In the genomic region with DNA sequence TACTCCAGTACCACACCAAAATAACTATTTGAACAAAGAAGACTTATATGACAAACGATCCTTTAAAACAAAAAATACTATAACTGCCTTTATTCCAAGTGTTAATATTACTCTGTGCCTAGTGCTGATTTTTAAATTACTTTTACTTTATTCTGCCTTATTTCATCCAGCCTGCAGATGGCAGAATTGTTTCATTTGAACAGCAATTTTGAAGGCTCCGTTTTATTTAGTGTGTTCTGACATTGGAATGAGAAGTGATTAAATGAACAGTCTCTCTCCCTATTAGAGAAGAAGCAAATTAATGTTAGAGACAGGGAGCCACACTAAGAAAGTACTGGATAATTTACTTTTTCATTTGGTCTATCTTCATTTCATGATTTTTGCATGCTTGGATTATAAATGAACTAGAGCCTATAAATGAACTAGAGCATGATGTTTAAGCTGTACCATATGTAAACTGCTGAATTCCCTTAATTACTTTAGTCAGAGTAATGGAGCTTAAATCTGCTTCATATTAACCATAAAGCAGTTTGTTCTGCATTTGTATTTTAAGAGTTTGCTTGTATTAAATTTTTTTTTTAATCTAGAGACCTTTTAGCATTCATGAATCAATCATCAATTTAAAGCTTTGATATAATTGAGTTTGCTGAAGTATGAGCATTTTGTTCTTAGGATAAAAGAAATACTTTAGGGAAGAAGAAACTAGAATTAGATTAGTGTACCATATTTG, we compare ENCODE assay signal across 8 cellular contexts. TPM values are rescaled to one million over a fixed set of nuclear protein-coding genes. Genes with fewer than 3 reads are reported as not detected.
A peak's percentile ranks its signal among the peaks of the same experiment; 100 is the strongest.
DNase-seq lines count a peak whose midpoint lies in the region; ATAC-seq and TF ChIP-seq lines count a peak whose summit lies in the region.

No MANE protein-coding gene starts in this region.

- peaks cover 24% of the 10 kb centered on the region for H4K20me1 ChIP-seq in OCI-LY7 (ENCODE audit: insufficient read depth, low read length)

- no peaks in the 10 kb centered on the region for H3K4me1 ChIP-seq in OCI-LY7 (ENCODE audit: insufficient read depth, low read length, poor library complexity, severe bottlenecking)

- peak; percentile 85 for DNase-seq in DMS79 treated with DMSO at 0.1 percent for 48 hours (lab: John Stamatoyannopoulos, UW)
- DNase-seq in HL-60 (ENCODE audit: low read depth in 1 of 2, low spot score in 1 of 2), result peak in 1 of 2 experiments; percentile 25
- DNase-seq in OCI-LY7 (ENCODE audit: low spot score), result peak; percentile 58
- peak; percentile 74 for DNase-seq in choroid plexus epithelial cell (ENCODE audit: low read depth)
- DNase-seq in lung microvascular endothelial cell (ENCODE audit: low read depth in 2 of 2), result peak; percentile 61 to 73
- DNase-seq in stimulated activated naive CD8-positive, alpha-beta T cell treated with anti-CD3 and anti-CD28 coated beads, Interleukin-15, Interleukin-2, amounts not matched to agents 100 U/mL and 50 U/mL, for 24 hours, result no peak

- CTCF ChIA-PET in OCI-LY7 (lab: Charles Lee; ENCODE audit: unreplicated experiment), result interaction anchor here (1.0 to 1.4 kb wide), 2 partner anchors 41 to 311 kb away, joined by 3 to 4 read pairs; no protein-coding TSS in a partner anchor

- POLR2A ChIA-PET in OCI-LY7 (lab: Charles Lee), result interaction anchor here (0.7 to 1.6 kb wide), 8 partner anchors 9 to 461 kb away, joined by 3 to 6 read pairs (median 3); partner anchors contain the start of gene PDHX

- no peaks in the 10 kb centered on the region for H3K9me3 ChIP-seq in OCI-LY7 (ENCODE audit: low read length)

- no peaks in the 10 kb centered on the region for H3K9me2 ChIP-seq in OCI-LY7 (ENCODE audit: insufficient read depth, low read length)

- H3K36me3 ChIP-seq in OCI-LY7 (ENCODE audit: insufficient read depth, low read length), result no peaks in the 10 kb centered on the region; the same call in 1 of the 2 replicates

- ATAC-seq in stimulated activated naive CD8-positive, alpha-beta T cell treated with anti-CD3 and anti-CD28 coated beads, Interleukin-15, Interleukin-2, amounts not matched to agents 100 U/mL and 50 U/mL, for 24 hours, result no peak
- ATAC-seq in HG03135 (IDR thresholded peaks at IDR 0.05; ENCODE audit: unreplicated experiment) (no peak), GM18519 (IDR thresholded peaks at IDR 0.05; ENCODE audit: low FRiP score, unreplicated experiment) (no peak)

- H3K4me2 ChIP-seq in OCI-LY7 (ENCODE audit: low read length), result no peak overlapping the region

- intact Hi-C loops in OCI-LY7 (cut with micrococcal nuclease; ENCODE audit: unreplicated experiment), result loop anchor here (1.0 to 5.0 kb wide), 5 partner anchors 71 to 466 kb away; no protein-coding TSS in a partner anchor

- H3K27ac ChIP-seq in HL-60 (replicated peaks) (no peak overlapping the region), OCI-LY7 (ENCODE audit: low read depth, low read length, poor library complexity, severe bottlenecking) (no peak overlapping the region)

- peak; percentile 37 for TF ChIP-seq CTCF in HL-60 (IDR thresholded peaks at IDR 0.05; ENCODE audit: insufficient read depth, low read length)
- peak; percentile 97 for TF ChIP-seq CTCF in OCI-LY7 (conservative IDR thresholded peaks at IDR 0.05; ENCODE audit: low read length)
- peak; percentile 63 for TF ChIP-seq CTCF in choroid plexus epithelial cell (conservative IDR thresholded peaks at IDR 0.05; ENCODE audit: low read depth, low read length)

- no TSS peak for BruUV-seq in OCI-LY7 (replicated peaks; lab: Mats Ljungman, UMichigan)

- no peak overlapping the region for H3K4me3 ChIP-seq in HL-60 (replicated peaks; ENCODE audit: insufficient read depth, low read length)
- H3K4me3 ChIP-seq in OCI-LY7 (ENCODE audit: low read depth, low read length, poor library complexity, severe bottlenecking), result no peak overlapping the region
- no peak overlapping the region for H3K4me3 ChIP-seq in choroid plexus epithelial cell (ENCODE audit: low read depth, low read length)

- H2AFZ ChIP-seq in OCI-LY7 (ENCODE audit: low read length), result no peak overlapping the region

- no peaks in the 10 kb centered on the region for H3K27me3 ChIP-seq in HL-60 (ENCODE audit: insufficient read depth, poor library complexity, severe bottlenecking)

- peaks cover 11% of the 10 kb centered on the region; the same call in 1 of the 2 replicates for H3K79me2 ChIP-seq in OCI-LY7 (ENCODE audit: insufficient read depth, low read depth, low read length)

RNA-seq across cellular contexts. Expression of gene PDHX, which starts 9.8 kb away (rescaled TPM):
- total RNA-seq in OCI-LY7 (2014; rRNA removed; shearing (Covaris generic)), result 18.0 and 19.6 TPM in 2 replicates
- total RNA-seq in OCI-LY7 (2022), result 43.4 and 50.9 TPM in 2 replicates
- 14.2 and 17.7 TPM in 2 replicates for total RNA-seq in lung microvascular endothelial cell

RNA-seq across cellular contexts. Expression of gene APIP, which starts 10.1 kb away (rescaled TPM):
- total RNA-seq in OCI-LY7 (2014; rRNA removed; shearing (Covaris generic)), result 40.7 and 56.7 TPM in 2 replicates
- total RNA-seq in OCI-LY7 (2022), result 66.2 and 66.3 TPM in 2 replicates
- total RNA-seq in lung microvascular endothelial cell, result 13.5 and 13.9 TPM in 2 replicates

Comparison
In these comparisons a context has a peak if more than half of its experiments do, and no peak if none do; other contexts are left out.
1. CTCF ChIP-seq: peak in every context shown above with its lines; median percentile 97 in OCI-LY7; 63 in choroid plexus epithelial cell; 37 in HL-60.